In genomic region chr1:67629370-67630075, GRCh38 we compare ENCODE assay signal across 1 cellular context.
TF ChIP-seq lines count a peak whose summit lies in the region.

No MANE protein-coding gene starts in this region.

TF ChIP-seq in WTC11, 78 proteins besides CTCF, POLR2A, EP300 and RAD21 (continued from another document):
- no peak for TF ChIP-seq ARID4B (CRISPR knock-in tag; IDR thresholded peaks at IDR 0.05; ENCODE audit: borderline replicate concordance)
- TF ChIP-seq ESRRA (CRISPR knock-in tag; IDR thresholded peaks at IDR 0.05; ENCODE audit: borderline replicate concordance) = no peak
- TF ChIP-seq ZNF219 (CRISPR knock-in tag; IDR thresholded peaks at IDR 0.05; ENCODE audit: borderline replicate concordance) = no peak
- TF ChIP-seq AFF4 (CRISPR knock-in tag; IDR thresholded peaks at IDR 0.05; ENCODE audit: borderline replicate concordance) = no peak
- no peak for TF ChIP-seq ZBTB21 (CRISPR knock-in tag; IDR thresholded peaks at IDR 0.05; ENCODE audit: borderline replicate concordance)
- TF ChIP-seq ZNF671 (CRISPR knock-in tag; IDR thresholded peaks at IDR 0.05) = no peak
- no peak for TF ChIP-seq ZNF423 (CRISPR knock-in tag; IDR thresholded peaks at IDR 0.05)
- TF ChIP-seq ZNF138 (CRISPR knock-in tag; conservative IDR thresholded peaks at IDR 0.05) = no peak
- TF ChIP-seq E2F5 (CRISPR knock-in tag; IDR thresholded peaks at IDR 0.05) = no peak
- TF ChIP-seq SMAD3 (CRISPR knock-in tag; IDR thresholded peaks at IDR 0.05; ENCODE audit: borderline replicate concordance) = no peak
- TF ChIP-seq ZNF532 (CRISPR knock-in tag; IDR thresholded peaks at IDR 0.05; ENCODE audit: borderline replicate concordance) = no peak
- no peak for TF ChIP-seq SOX15 (CRISPR knock-in tag; IDR thresholded peaks at IDR 0.05)
- TF ChIP-seq HMGA2 (CRISPR knock-in tag; IDR thresholded peaks at IDR 0.05) = no peak
- TF ChIP-seq RELA (CRISPR knock-in tag; IDR thresholded peaks at IDR 0.05; ENCODE audit: borderline replicate concordance) = no peak
